ENCODE assay signal across 1 cellular context in genomic region chr7:44798649-44799275, GRCh38.
TF ChIP-seq lines count a peak whose summit lies in the region.

No MANE protein-coding gene starts in this region.

TF ChIP-seq in IMR-90, 13 proteins besides CTCF, POLR2A, EP300 and RAD21 (continued from another document):
- TF ChIP-seq USF2 (IDR thresholded peaks at IDR 0.05; ENCODE audit: low read depth, low read length) (no peak), NFE2L2 (IDR thresholded peaks at IDR 0.05; ENCODE audit: low read depth, low read length) (no peak), SMC3 (IDR thresholded peaks at IDR 0.05; ENCODE audit: low read depth, low read length) (no peak), CHD1 (IDR thresholded peaks at IDR 0.05; ENCODE audit: low read depth, low read length) (no peak), CEBPB (IDR thresholded peaks at IDR 0.05; ENCODE audit: low read depth, low read length) (no peak), FOS (IDR thresholded peaks at IDR 0.05; ENCODE audit: low read depth, low read length) (no peak), RCOR1 (IDR thresholded peaks at IDR 0.05; ENCODE audit: insufficient replicate concordance, low read length) (no peak), ELK1 (IDR thresholded peaks at IDR 0.05; ENCODE audit: borderline replicate concordance, low read depth, low read length) (no peak), RFX5 (IDR thresholded peaks at IDR 0.05; ENCODE audit: low read depth, low read length) (no peak), MXI1 (IDR thresholded peaks at IDR 0.05; ENCODE audit: borderline replicate concordance, low read depth, low read length) (no peak), MAFK (IDR thresholded peaks at IDR 0.05; ENCODE audit: low read depth, low read length) (no peak)
